ENCODE assay signal across 2 cellular contexts in genomic region chr18:9916814-9917213, GRCh38.
TF ChIP-seq lines count a peak whose summit lies in the region.

No MANE protein-coding gene starts in this region.

TF ChIP-seq in SK-N-SH, 30 proteins besides CTCF, POLR2A, EP300 and RAD21 (continued from another document):
- TF ChIP-seq, protein P1, sequence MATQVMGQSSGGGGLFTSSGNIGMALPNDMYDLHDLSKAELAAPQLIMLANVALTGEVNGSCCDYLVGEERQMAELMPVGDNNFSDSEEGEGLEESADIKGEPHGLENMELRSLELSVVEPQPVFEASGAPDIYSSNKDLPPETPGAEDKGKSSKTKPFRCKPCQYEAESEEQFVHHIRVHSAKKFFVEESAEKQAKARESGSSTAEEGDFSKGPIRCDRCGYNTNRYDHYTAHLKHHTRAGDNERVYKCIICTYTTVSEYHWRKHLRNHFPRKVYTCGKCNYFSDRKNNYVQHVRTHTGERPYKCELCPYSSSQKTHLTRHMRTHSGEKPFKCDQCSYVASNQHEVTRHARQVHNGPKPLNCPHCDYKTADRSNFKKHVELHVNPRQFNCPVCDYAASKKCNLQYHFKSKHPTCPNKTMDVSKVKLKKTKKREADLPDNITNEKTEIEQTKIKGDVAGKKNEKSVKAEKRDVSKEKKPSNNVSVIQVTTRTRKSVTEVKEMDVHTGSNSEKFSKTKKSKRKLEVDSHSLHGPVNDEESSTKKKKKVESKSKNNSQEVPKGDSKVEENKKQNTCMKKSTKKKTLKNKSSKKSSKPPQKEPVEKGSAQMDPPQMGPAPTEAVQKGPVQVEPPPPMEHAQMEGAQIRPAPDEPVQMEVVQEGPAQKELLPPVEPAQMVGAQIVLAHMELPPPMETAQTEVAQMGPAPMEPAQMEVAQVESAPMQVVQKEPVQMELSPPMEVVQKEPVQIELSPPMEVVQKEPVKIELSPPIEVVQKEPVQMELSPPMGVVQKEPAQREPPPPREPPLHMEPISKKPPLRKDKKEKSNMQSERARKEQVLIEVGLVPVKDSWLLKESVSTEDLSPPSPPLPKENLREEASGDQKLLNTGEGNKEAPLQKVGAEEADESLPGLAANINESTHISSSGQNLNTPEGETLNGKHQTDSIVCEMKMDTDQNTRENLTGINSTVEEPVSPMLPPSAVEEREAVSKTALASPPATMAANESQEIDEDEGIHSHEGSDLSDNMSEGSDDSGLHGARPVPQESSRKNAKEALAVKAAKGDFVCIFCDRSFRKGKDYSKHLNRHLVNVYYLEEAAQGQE (IDR thresholded peaks at IDR 0.05; ENCODE audit: low read depth, low read length) = no peak
- TF ChIP-seq TCF12 (IDR thresholded peaks at IDR 0.05) (no peak), GABPA (IDR thresholded peaks at IDR 0.05; ENCODE audit: low read depth) (no peak), RXRA (IDR thresholded peaks at IDR 0.05; ENCODE audit: borderline replicate concordance, low read depth) (no peak), FOSL2 (IDR thresholded peaks at IDR 0.05; ENCODE audit: borderline replicate concordance, low read depth) (no peak), RCOR1 (IDR thresholded peaks at IDR 0.05; ENCODE audit: low read length) (no peak), EZH2phosphoT487 (IDR thresholded peaks at IDR 0.05; ENCODE audit: borderline replicate concordance, low read depth) (no peak), YY1 (IDR thresholded peaks at IDR 0.05; ENCODE audit: low read depth) (no peak), NFIC (IDR thresholded peaks at IDR 0.05; ENCODE audit: borderline replicate concordance) (no peak), POLR2AphosphoS5 (IDR thresholded peaks at IDR 0.05; ENCODE audit: low read depth, low read length) (no peak), TAF1 (IDR thresholded peaks at IDR 0.05; ENCODE audit: borderline replicate concordance, low read depth, low read length) (no peak)

TF ChIP-seq in SK-N-SH treated with all-trans-retinoic acid at 6 μM for 48 hours, 23 proteins besides CTCF, POLR2A, EP300 and RAD21 (continued from another document):
- TF ChIP-seq, protein P2, sequence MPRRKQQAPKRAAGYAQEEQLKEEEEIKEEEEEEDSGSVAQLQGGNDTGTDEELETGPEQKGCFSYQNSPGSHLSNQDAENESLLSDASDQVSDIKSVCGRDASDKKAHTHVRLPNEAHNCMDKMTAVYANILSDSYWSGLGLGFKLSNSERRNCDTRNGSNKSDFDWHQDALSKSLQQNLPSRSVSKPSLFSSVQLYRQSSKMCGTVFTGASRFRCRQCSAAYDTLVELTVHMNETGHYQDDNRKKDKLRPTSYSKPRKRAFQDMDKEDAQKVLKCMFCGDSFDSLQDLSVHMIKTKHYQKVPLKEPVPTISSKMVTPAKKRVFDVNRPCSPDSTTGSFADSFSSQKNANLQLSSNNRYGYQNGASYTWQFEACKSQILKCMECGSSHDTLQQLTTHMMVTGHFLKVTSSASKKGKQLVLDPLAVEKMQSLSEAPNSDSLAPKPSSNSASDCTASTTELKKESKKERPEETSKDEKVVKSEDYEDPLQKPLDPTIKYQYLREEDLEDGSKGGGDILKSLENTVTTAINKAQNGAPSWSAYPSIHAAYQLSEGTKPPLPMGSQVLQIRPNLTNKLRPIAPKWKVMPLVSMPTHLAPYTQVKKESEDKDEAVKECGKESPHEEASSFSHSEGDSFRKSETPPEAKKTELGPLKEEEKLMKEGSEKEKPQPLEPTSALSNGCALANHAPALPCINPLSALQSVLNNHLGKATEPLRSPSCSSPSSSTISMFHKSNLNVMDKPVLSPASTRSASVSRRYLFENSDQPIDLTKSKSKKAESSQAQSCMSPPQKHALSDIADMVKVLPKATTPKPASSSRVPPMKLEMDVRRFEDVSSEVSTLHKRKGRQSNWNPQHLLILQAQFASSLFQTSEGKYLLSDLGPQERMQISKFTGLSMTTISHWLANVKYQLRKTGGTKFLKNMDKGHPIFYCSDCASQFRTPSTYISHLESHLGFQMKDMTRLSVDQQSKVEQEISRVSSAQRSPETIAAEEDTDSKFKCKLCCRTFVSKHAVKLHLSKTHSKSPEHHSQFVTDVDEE (CRISPR knock-in tag; IDR thresholded peaks at IDR 0.05) = no peak
- TF ChIP-seq TCF4 (CRISPR knock-in tag; IDR thresholded peaks at IDR 0.05; ENCODE audit: borderline replicate concordance) (no peak), RARB (CRISPR knock-in tag; IDR thresholded peaks at IDR 0.05) (no peak)
